ENCODE assay signal across 10 cellular contexts in the genomic region with DNA sequence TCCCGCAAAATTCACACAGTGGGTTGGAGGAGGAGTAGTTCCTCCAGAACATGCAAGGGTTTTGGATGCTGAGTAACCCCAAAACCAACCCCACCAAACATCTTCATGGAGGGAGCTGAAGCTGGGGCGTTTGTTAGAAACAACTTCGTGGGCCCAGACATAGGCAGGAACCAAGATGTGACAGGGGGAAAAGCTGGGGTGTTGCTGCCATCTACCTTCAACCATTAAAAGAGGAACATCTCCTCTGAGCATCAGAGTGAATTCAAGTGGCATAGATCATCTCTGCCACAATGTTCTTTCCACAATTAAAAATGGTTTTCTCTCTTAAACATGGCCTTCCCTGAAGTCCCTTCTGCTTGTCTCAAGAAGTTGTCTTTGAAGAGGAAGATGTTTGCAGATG. TPM values are rescaled to one million over a fixed set of nuclear protein-coding genes. Genes with fewer than 3 reads are reported as not detected.
DNase-seq lines count a peak whose midpoint lies in the region; ATAC-seq and TF ChIP-seq lines count a peak whose summit lies in the region.
"Had no signal": no experiment of that assay in that cellular context is flagged by ENCODE, and none has a peak within 500 bp of the region (broad histone marks: within the 10 kb centered on the region; RNA-seq: fewer than 3 reads in every experiment).

No MANE protein-coding gene starts in this region.

- peak overlapping the region in 3 of 7 donors; percentile 2 to 77 (median 25) for H3K27ac Mint-ChIP-seq in CD4-positive, alpha-beta memory T cell
- peak overlapping the region; percentile 33 for H3K27ac Mint-ChIP-seq in central memory CD8-positive, alpha-beta T cell (ENCODE audit: low read depth)

- POLR2A ChIA-PET in CD4-positive, alpha-beta memory T cell (lab: Charles Lee; ENCODE audit: partially characterized antibody), result interaction anchor here (0.9 to 1.7 kb wide), 3 partner anchors 19 to 39 kb away, joined by 3 to 4 read pairs (median 3); no protein-coding TSS in a partner anchor

- no peaks in the 10 kb centered on the region for H3K27me3 Mint-ChIP-seq in CD4-positive, alpha-beta memory T cell
- H3K27me3 Mint-ChIP-seq in central memory CD8-positive, alpha-beta T cell, result no peaks in the 10 kb centered on the region

- H3K4me3 ChIP-seq in CD4-positive, alpha-beta memory T cell (ENCODE audit: low read length in 2 of 2), result no peak overlapping the region
- H3K4me3 ChIP-seq in coronary artery, result no peak overlapping the region
- H3K4me3 ChIP-seq: HAP-1 had no signal

- H3K9me3 ChIP-seq in CD4-positive, alpha-beta memory T cell (ENCODE audit: control insufficient read depth in 1 of 2, low read length in 2 of 2), result no peaks in the 10 kb centered on the region
- H3K9me3 ChIP-seq: HAP-1, neutrophil had no signal

- H3K4me1 ChIP-seq in CD4-positive, alpha-beta memory T cell (ENCODE audit: insufficient read depth, low read length), result peaks cover 15% of the 10 kb centered on the region
- H3K4me1 ChIP-seq: HAP-1 had no signal

- peak; percentile 19 to 40 (median 27) for DNase-seq in CD4-positive, alpha-beta memory T cell
- peak; percentile 66 to 74 for DNase-seq in Kasumi-1 (lab: John Stamatoyannopoulos, UW)
- DNase-seq in central memory CD8-positive, alpha-beta T cell (ENCODE audit: low spot score in 2 of 2), result no peak
- no peak for DNase-seq in middle frontal gyrus (ENCODE audit: extremely low spot score, low spot score)
- no peak for DNase-seq in coronary artery (ENCODE audit: low spot score)
- no peak for DNase-seq in midbrain (lab: John Stamatoyannopoulos, UW)
- no peak for DNase-seq in epidermal melanocyte (ENCODE audit: insufficient read length, low spot score)

- H3K27me3 ChIP-seq in CD4-positive, alpha-beta memory T cell (ENCODE audit: insufficient read depth, low read length), result no peaks in the 10 kb centered on the region
- H3K27me3 ChIP-seq: neutrophil had no signal

- H3K4me1 Mint-ChIP-seq in CD4-positive, alpha-beta memory T cell, result peaks cover 31 to 63% (median 38%) of the 10 kb centered on the region in 4 donors
- peaks cover 56% of the 10 kb centered on the region for H3K4me1 Mint-ChIP-seq in central memory CD8-positive, alpha-beta T cell

- H3K36me3 ChIP-seq in CD4-positive, alpha-beta memory T cell (ENCODE audit: insufficient read depth, low read length), result no peaks in the 10 kb centered on the region
- H3K36me3 ChIP-seq: HAP-1, neutrophil had no signal

- H3K36me3 Mint-ChIP-seq in CD4-positive, alpha-beta memory T cell, result peaks cover 13 to 26% of the 10 kb centered on the region in 2 donors
- H3K36me3 Mint-ChIP-seq in central memory CD8-positive, alpha-beta T cell (ENCODE audit: insufficient read depth), result peaks cover 8% of the 10 kb centered on the region

- H3K4me3 Mint-ChIP-seq in CD4-positive, alpha-beta memory T cell, result no peak overlapping the region
- H3K4me3 Mint-ChIP-seq in central memory CD8-positive, alpha-beta T cell, result no peak overlapping the region

- intact Hi-C loops in CD4-positive, alpha-beta memory T cell (cut with micrococcal nuclease), result loop anchor here (1.0 to 10.0 kb wide), 2 partner anchors 58 to 268 kb away; no protein-coding TSS in a partner anchor

- no peak overlapping the region for H3K27ac ChIP-seq in CD4-positive, alpha-beta memory T cell (ENCODE audit: low read depth, low read length)
- H3K27ac ChIP-seq in coronary artery, result no peak overlapping the region
- H3K27ac ChIP-seq: neutrophil had no signal

- CTCF ChIA-PET in CD4-positive, alpha-beta memory T cell (lab: Charles Lee; ENCODE audit: partially characterized antibody), result interaction anchor here (1.0 to 8.6 kb wide), 7 partner anchors 7 to 60 kb away, joined by 3 to 64 read pairs (median 13); a partner anchor contains a TSS

- H3K9me3 Mint-ChIP-seq in CD4-positive, alpha-beta memory T cell, result peaks cover 0 to 3% (median 0%) of the 10 kb centered on the region in 8 donors
- H3K9me3 Mint-ChIP-seq in central memory CD8-positive, alpha-beta T cell, result no peaks in the 10 kb centered on the region

- peak; percentile 67 for ATAC-seq in central memory CD8-positive, alpha-beta T cell (replicated peaks; ENCODE audit: extremely low read depth, poor library complexity, severe bottlenecking)

- TF ChIP-seq CTCF in GM12873 (IDR thresholded peaks at IDR 0.05; ENCODE audit: insufficient read depth, low read depth, low read length, missing control alignments) (peak; percentile 43), coronary artery (IDR thresholded peaks at IDR 0.05) (no peak)

RNA-seq across cellular contexts. Expression of a gene that starts 20.5 kb away (rescaled TPM):
- 10 to 100 TPM; 55.0 to 56.1 TPM for total RNA-seq in CD4-positive, alpha-beta memory T cell
- 10 to 100 TPM; 12.1 to 23.4 TPM for polyA plus RNA-seq in CD4-positive, alpha-beta memory T cell

RNA-seq across cellular contexts. Expression of a gene that starts 37.9 kb away (rescaled TPM):
- 10 to 100 TPM; 37.5 to 41.2 TPM for total RNA-seq in CD4-positive, alpha-beta memory T cell
- polyA plus RNA-seq in CD4-positive, alpha-beta memory T cell, result 1 to 10 TPM; 3.0 to 6.8 TPM

Comparison
In these comparisons a context has a peak if more than half of its experiments do, and no peak if none do; other contexts are left out.
1. DNase-seq: peak in CD4-positive, alpha-beta memory T cell (5 of 5) and Kasumi-1 (2 of 2); none in central memory CD8-positive, alpha-beta T cell (0 of 2), middle frontal gyrus (single experiment), coronary artery (single experiment), midbrain (single experiment) and epidermal melanocyte (single experiment).